8 cellular contexts compared by ENCODE assay signal in the genomic region with DNA sequence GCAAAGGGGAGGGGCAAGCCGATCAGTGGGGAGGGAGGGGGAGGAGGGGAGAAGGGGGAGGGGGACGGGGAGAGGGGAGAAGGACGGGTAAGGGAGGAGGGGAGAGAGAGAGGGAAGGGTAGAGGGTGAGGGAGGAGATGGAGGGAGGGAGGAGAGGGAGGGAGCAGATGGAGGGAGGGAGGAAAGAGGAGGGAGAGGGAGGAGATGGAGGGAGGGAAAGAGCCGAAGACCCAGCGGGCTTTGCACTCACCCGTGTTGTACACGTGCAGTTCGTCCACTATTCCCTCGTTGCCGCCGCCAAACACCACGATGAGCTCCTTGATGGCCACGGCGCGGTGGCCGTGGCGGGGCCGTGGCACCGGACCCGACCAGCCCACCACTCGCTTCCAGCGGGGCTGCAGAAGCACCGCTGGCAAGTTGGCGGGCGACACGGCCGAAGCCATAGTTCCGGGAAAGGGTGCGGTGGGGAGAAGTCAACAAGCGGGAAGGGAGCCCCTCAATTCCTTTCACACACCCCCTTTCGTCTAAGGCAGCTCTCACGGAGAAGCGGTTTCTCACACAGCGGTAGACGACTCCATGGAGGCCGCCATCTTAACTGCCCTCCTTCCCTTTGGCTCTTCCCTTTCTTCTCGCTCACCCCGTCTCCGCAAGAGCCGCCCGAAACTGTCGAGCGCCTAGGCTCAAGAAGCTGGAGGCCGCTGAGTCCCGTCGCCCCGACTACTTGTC. TPM values are rescaled to one million over a fixed set of nuclear protein-coding genes. Genes with fewer than 3 reads are reported as not detected.
DNase-seq lines count a peak whose midpoint lies in the region; ATAC-seq and TF ChIP-seq lines count a peak whose summit lies in the region.

No MANE protein-coding gene starts in this region.

- H3K27ac Mint-ChIP-seq in memory B cell: peak overlapping the region; percentile 97

- H3K4me3 ChIP-seq in Jurkat, Clone E6-1 (ENCODE audit: low read length): peak overlapping the region; percentile 81
- H3K4me3 ChIP-seq in SU-DHL-6 (ENCODE audit: insufficient read depth, low read length, poor library complexity, severe bottlenecking) (peak overlapping the region; percentile 96), thyroid gland (replicated peaks in 1 of 3) (peak overlapping the region; percentile 39 to 92 (median 66))

- H3K4me1 Mint-ChIP-seq in memory B cell: peaks cover 33% of the 10 kb centered on the region

- peak overlapping the region; percentile 100 for H3K9ac ChIP-seq in SU-DHL-6 (ENCODE audit: low read length)

- no peak for TF ChIP-seq CTCF in SU-DHL-6 (IDR thresholded peaks at IDR 0.05; ENCODE audit: insufficient read depth, low read length, poor library complexity, severe bottlenecking)
- no peak for TF ChIP-seq CTCF in thyroid gland (IDR thresholded peaks at IDR 0.05)

- H3K9me3 ChIP-seq in SU-DHL-6 (ENCODE audit: insufficient read depth, low read length) (no peaks in the 10 kb centered on the region), thyroid gland (no peaks in the 10 kb centered on the region)

- no peaks in the 10 kb centered on the region for H3K9me2 ChIP-seq in SU-DHL-6 (replicated peaks; ENCODE audit: insufficient read depth, low read length)

- peaks cover 26 to 43% of the 10 kb centered on the region in 2 donors for H3K4me1 ChIP-seq in thyroid gland

- no peak overlapping the region for H2AFZ ChIP-seq in SU-DHL-6 (ENCODE audit: low read depth, low read length, severe bottlenecking)

- H3K9me3 Mint-ChIP-seq in memory B cell: no peaks in the 10 kb centered on the region

- 0 out of 2 replicates have a peak, but pooled peaks cover 4% of the 10 kb centered on the region for H3K36me3 ChIP-seq in SU-DHL-6 (ENCODE audit: low read length)
- no peaks in the 10 kb centered on the region for H3K36me3 ChIP-seq in thyroid gland

- H3K36me3 Mint-ChIP-seq in memory B cell: peaks cover 2% of the 10 kb centered on the region

- H3F3A ChIP-seq in SU-DHL-6 (ENCODE audit: insufficient read depth): peaks cover 4% of the 10 kb centered on the region; the same call in 1 of the 2 replicates

- H3K27me3 ChIP-seq in SU-DHL-6 (ENCODE audit: low read length) (no peaks in the 10 kb centered on the region), thyroid gland (no peaks in the 10 kb centered on the region)

- H4K20me1 ChIP-seq in SU-DHL-6 (ENCODE audit: low read depth, low read length): peaks cover 12% of the 10 kb centered on the region

- intact Hi-C loops in thyroid gland (cut with DNase I): no loop called here

- H3K27ac ChIP-seq in SU-DHL-6 (ENCODE audit: low read depth, low read length) (peak overlapping the region; percentile 99), thyroid gland (peak overlapping the region; percentile 98 to 100 (median 99))

- DNase-seq in AG20443 (ENCODE audit: low spot score): peak; percentile 24
- peak; percentile 80 for DNase-seq in Jurkat, Clone E6-1 (ENCODE audit: low read depth, low spot score)
- peak; percentile 19 for DNase-seq in effector CD8-positive, alpha-beta T cell (lab: John Stamatoyannopoulos, UW)
- DNase-seq in memory B cell (ENCODE audit: low spot score in 2 of 2): no peak
- peak; percentile 24 to 27 for DNase-seq in thyroid gland

- WGBS in thyroid gland, 2 donors: 0 to 1% methylated on average over 22 to 37 of the region's 47 CpGs

- no peak for TF ChIP-seq POLR2A in thyroid gland (IDR thresholded peaks at IDR 0.05)

- ATAC-seq in GM18517 (IDR thresholded peaks at IDR 0.05; ENCODE audit: unreplicated experiment) (peak; percentile 8), memory B cell (ENCODE audit: low read depth) (peak; percentile 7), GM19452 (IDR thresholded peaks at IDR 0.05; ENCODE audit: unreplicated experiment) (no peak)

- H3K79me2 ChIP-seq in SU-DHL-6 (ENCODE audit: insufficient read depth, low read length): peaks cover 59% of the 10 kb centered on the region

- peak overlapping the region; percentile 100 for H3K4me3 Mint-ChIP-seq in memory B cell

- peak overlapping the region; percentile 96 for H3K4me2 ChIP-seq in SU-DHL-6 (ENCODE audit: low read depth, low read length, poor library complexity, severe bottlenecking)

- H3K27me3 Mint-ChIP-seq in memory B cell: no peaks in the 10 kb centered on the region

RNA-seq across cellular contexts. Expression of a gene that starts 1.1 kb away (rescaled TPM):
- polyA plus RNA-seq in Jurkat, Clone E6-1 (2012; ENCODE audit: insufficient read depth, insufficient read length): 43.2 TPM
- 100 to 1,000 TPM in 1 of 4 donors, 10 to 100 TPM in 3; 23.5 to 119 (median 52.3) TPM for total RNA-seq in thyroid gland

RNA-seq across cellular contexts. Expression of a gene that starts 2.0 kb away (rescaled TPM):
- 13.9 TPM for polyA plus RNA-seq in Jurkat, Clone E6-1 (2012; ENCODE audit: insufficient read depth, insufficient read length)
- total RNA-seq in thyroid gland: 10 to 100 TPM in 1 of 4 donors, 1 to 10 TPM in 3; 3.8 to 10.7 (median 8.7) TPM

RNA-seq across cellular contexts. Expression of a gene that starts 26.1 kb away (rescaled TPM):
- polyA plus RNA-seq in Jurkat, Clone E6-1 (2012; ENCODE audit: insufficient read depth, insufficient read length): not detected
- 10 to 100 TPM in 1 of 4 donors, 1 to 10 TPM in 3; 3.6 to 16.5 (median 4.4) TPM for total RNA-seq in thyroid gland

RNA-seq across cellular contexts. Expression of a gene that starts 35.7 kb away (rescaled TPM):
- 188 TPM for polyA plus RNA-seq in Jurkat, Clone E6-1 (2012; ENCODE audit: insufficient read depth, insufficient read length)
- 10 to 100 TPM; 58.7 to 89.3 (median 69.7) TPM for total RNA-seq in thyroid gland

RNA-seq across cellular contexts. Expression of a gene that starts 44.5 kb away (rescaled TPM):
- 111 TPM for polyA plus RNA-seq in Jurkat, Clone E6-1 (2012; ENCODE audit: insufficient read depth, insufficient read length)
- total RNA-seq in thyroid gland: 10 to 100 TPM in 2 of 4 donors, 1 to 10 TPM in 2; 6.5 to 37.0 (median 12.2) TPM

Comparison
In these comparisons a context has a peak if more than half of its experiments do, and no peak if none do; other contexts are left out.
1. DNase-seq: peak in AG20443 (single experiment), Jurkat, Clone E6-1 (single experiment), effector CD8-positive, alpha-beta T cell (single experiment) and thyroid gland (2 of 2); none in memory B cell (0 of 2).
2. Peak in every context shown above with its lines, with median percentiles within 50 percentile points of each other: H3K4me3 ChIP-seq.